ENCODE assay signal across 8 cellular contexts in genomic region chr21:33325222-33326067, GRCh38. TPM values are rescaled to one million over a fixed set of nuclear protein-coding genes. Genes with fewer than 3 reads are reported as not detected.
DNase-seq lines count a peak whose midpoint lies in the region; ATAC-seq and FAIRE-seq lines count a peak whose summit lies in the region.

No MANE protein-coding gene starts in this region.

- intact Hi-C loops in left cardiac atrium (cut with DNase I), result no loop called here

- peaks cover 37% of the 10 kb centered on the region for H3K4me1 Mint-ChIP-seq in activated naive CD8-positive, alpha-beta T cell treated with anti-CD3 and anti-CD28 coated beads, Interleukin-2, amount 50 U/mL, for 24 hours

- peak overlapping the region; percentile 88 for H3K9ac ChIP-seq in HUES6 (ENCODE audit: low read length)

- peaks cover 5% of the 10 kb centered on the region; the same call in 1 of the 2 replicates for H3K9me3 ChIP-seq in HUES6 (ENCODE audit: control insufficient read depth, insufficient read depth, low read depth, low read length)

- DNase-seq in DMS79 treated with DMSO at 0.1 percent for 48 hours (lab: John Stamatoyannopoulos, UW) (peak; percentile 43), SK-N-DZ (ENCODE audit: low spot score) (peak; percentile 44), left cardiac atrium (peak; percentile 82), pulmonary artery endothelial cell (ENCODE audit: low read depth, low spot score) (peak; percentile 29), urothelium cell line (ENCODE audit: low spot score) (peak; percentile 27)
- peak; percentile 68 for DNase-seq in activated naive CD8-positive, alpha-beta T cell treated with anti-CD3 and anti-CD28 coated beads, Interleukin-2, amount 50 U/mL, for 24 hours

- H3K4me1 ChIP-seq in HUES6 (ENCODE audit: control insufficient read depth, insufficient read depth, low read length), result no peaks in the 10 kb centered on the region

- no peak overlapping the region for H3K27ac Mint-ChIP-seq in activated naive CD8-positive, alpha-beta T cell treated with anti-CD3 and anti-CD28 coated beads, Interleukin-2, amount 50 U/mL, for 24 hours

- peak overlapping the region; percentile 92 for H3K4me3 ChIP-seq in HUES6 (ENCODE audit: low read depth, low read length)

- peaks cover 2% of the 10 kb centered on the region; the same call in 1 of the 2 replicates for H3K36me3 ChIP-seq in HUES6 (ENCODE audit: control insufficient read depth, insufficient read depth, low read length)

- H3K36me3 Mint-ChIP-seq in activated naive CD8-positive, alpha-beta T cell treated with anti-CD3 and anti-CD28 coated beads, Interleukin-2, amount 50 U/mL, for 24 hours (ENCODE audit: low read depth), result peaks cover 3% of the 10 kb centered on the region

- no peak overlapping the region for H3K4me3 Mint-ChIP-seq in activated naive CD8-positive, alpha-beta T cell treated with anti-CD3 and anti-CD28 coated beads, Interleukin-2, amount 50 U/mL, for 24 hours

- no peaks in the 10 kb centered on the region for H3K27me3 Mint-ChIP-seq in activated naive CD8-positive, alpha-beta T cell treated with anti-CD3 and anti-CD28 coated beads, Interleukin-2, amount 50 U/mL, for 24 hours

- no peaks in the 10 kb centered on the region for H3K9me3 Mint-ChIP-seq in activated naive CD8-positive, alpha-beta T cell treated with anti-CD3 and anti-CD28 coated beads, Interleukin-2, amount 50 U/mL, for 24 hours

- no peaks in the 10 kb centered on the region for H3K27me3 ChIP-seq in HUES6 (ENCODE audit: control insufficient read depth, insufficient read depth, low read length)

- FAIRE-seq in urothelium cell line (lab: Jason Lieb, UNC), result no peak

- peak; percentile 43 for ATAC-seq in GM21528 (IDR thresholded peaks at IDR 0.05; ENCODE audit: low FRiP score, unreplicated experiment)
- peak; percentile 21 for ATAC-seq in activated naive CD8-positive, alpha-beta T cell treated with anti-CD3 and anti-CD28 coated beads, Interleukin-2, amount 50 U/mL, for 24 hours
- peak; percentile 49 to 73 for ATAC-seq in left cardiac atrium

- H3K27ac ChIP-seq in HUES6 (ENCODE audit: low read depth, low read length), result peak overlapping the region; percentile 37; the same call in 1 of the 2 replicates

RNA-seq across cellular contexts. Expression of gene IFNAR1, which starts 0.7 kb away (rescaled TPM):
- 2.3 and 2.8 TPM in 2 replicates for polyA plus RNA-seq in SK-N-DZ (2014; cell fraction: cytosol; rRNA removed)
- polyA plus RNA-seq in SK-N-DZ (2014; cell fraction: nucleus; rRNA removed), result 3.0 and 6.1 TPM in 2 replicates
- total RNA-seq in left cardiac atrium, result 10 to 100 TPM; 30.7 to 33.1 TPM
- total RNA-seq in pulmonary artery endothelial cell, result 20.1 and 28.5 TPM in 2 replicates

RNA-seq across cellular contexts. Expression of gene IL10RB, which starts 59.3 kb away (rescaled TPM):
- 5.9 and 7.0 TPM in 2 replicates for polyA plus RNA-seq in SK-N-DZ (2014; cell fraction: cytosol; rRNA removed)
- 0.88 and 3.9 TPM in 2 replicates for polyA plus RNA-seq in SK-N-DZ (2014; cell fraction: nucleus; rRNA removed)
- total RNA-seq in left cardiac atrium (10 to 100 TPM; 14.9 to 16.7 TPM), pulmonary artery endothelial cell (37.0 and 39.0 TPM in 2 replicates)

Comparison
In these comparisons a context has a peak if more than half of its experiments do, and no peak if none do; other contexts are left out.
1. Peak in every context shown above with its lines: DNase-seq, ATAC-seq, H3K4me3 ChIP-seq and H3K27ac ChIP-seq.
2. DNase-seq: peak in every context shown above with its lines; median percentile 82 in left cardiac atrium; 68 in activated naive CD8-positive, alpha-beta T cell treated with anti-CD3 and anti-CD28 coated beads, Interleukin-2, amount 50 U/mL, for 24 hours; 44 in SK-N-DZ; 43 in DMS79 treated with DMSO at 0.1 percent for 48 hours; 29 in pulmonary artery endothelial cell; 27 in urothelium cell line.